12 cellular contexts compared by ENCODE assay signal in the genomic region with DNA sequence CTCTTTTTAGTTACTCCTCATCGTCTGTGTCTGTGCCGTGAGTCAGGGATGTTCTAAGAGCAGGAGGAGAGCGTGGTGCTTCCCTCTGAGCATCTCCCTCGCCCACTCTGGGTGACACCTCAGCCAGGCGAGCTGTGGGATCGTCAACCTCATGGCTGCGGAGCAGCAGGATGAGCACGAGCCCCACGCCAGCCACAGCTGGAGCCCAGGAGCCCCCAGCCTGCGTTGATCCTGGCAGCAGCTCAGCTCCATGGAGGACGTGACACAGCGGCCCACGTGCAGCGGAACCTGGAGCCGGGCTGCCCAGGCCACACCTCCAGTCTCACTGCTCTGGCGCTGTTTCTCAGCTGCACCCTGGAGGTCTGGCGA.
"Had no signal": no experiment of that assay in that cellular context is flagged by ENCODE, and none has a peak within 500 bp of the region (broad histone marks: within the 10 kb centered on the region; RNA-seq: fewer than 3 reads in every experiment).

No MANE protein-coding gene starts in this region.

- H3K9me3 ChIP-seq: ovary, thoracic aorta had no signal

- H3K36me3 ChIP-seq: ovary, thoracic aorta had no signal

- H3K27me3 ChIP-seq: foreskin keratinocyte, ovary had no signal

- H3K4me1 ChIP-seq: foreskin keratinocyte had no signal

- H3K27ac ChIP-seq: foreskin keratinocyte, ovary, thoracic aorta had no signal

- DNase-seq: activated CD4-positive, alpha-beta T cell treated with anti-CD3 and anti-CD28 coated beads, Interleukin-2, amount 50 U/mL, for 1 hour; activated CD8-positive, alpha-beta memory T cell treated with anti-CD3 and anti-CD28 coated beads for 24 hours; activated naive CD4-positive, alpha-beta T cell treated with Interleukin-2 at 50 U/mL for 16 hours; cerebellar nuclear complex; effector memory CD8-positive, alpha-beta T cell; foreskin keratinocyte; glutamatergic neuron; mesendoderm; nephron progenitor cell; ovary had no signal

- H3K4me3 ChIP-seq: ovary, thoracic aorta had no signal

- ATAC-seq: effector memory CD8-positive, alpha-beta T cell; foreskin keratinocyte; stimulated activated effector memory CD8-positive, alpha-beta T cell treated with anti-CD3 and anti-CD28 coated beads, Interleukin-12 subunit alpha, Interleukin-12 subunit beta, amount 100 ng/mL, for 72 hours had no signal
